18 cellular contexts compared by ENCODE assay signal in genomic region chr11:47500121-47500520, GRCh38. TPM values are rescaled to one million over a fixed set of nuclear protein-coding genes. Genes with fewer than 3 reads are reported as not detected.
DNase-seq lines count a peak whose midpoint lies in the region; ATAC-seq and TF ChIP-seq lines count a peak whose summit lies in the region.
"Had no signal": no experiment of that assay in that cellular context is flagged by ENCODE, and none has a peak within 500 bp of the region (broad histone marks: within the 10 kb centered on the region; RNA-seq: fewer than 3 reads in every experiment).

No MANE protein-coding gene starts in this region.

- H3K4me3 ChIP-seq in BLaER1 (no peak overlapping the region), HL-60 (replicated peaks; ENCODE audit: insufficient read depth, low read length) (no peak overlapping the region), colonic mucosa (no peak overlapping the region), neutrophil (ENCODE audit: low read depth in 1 of 2, low read length in 1 of 2) (peak overlapping the region in 1 of 2 experiments; percentile 15), GM23248 (no peak overlapping the region)
- H3K4me3 ChIP-seq: body of pancreas, thyroid gland had no signal

- H3K4me1 ChIP-seq in BLaER1 (peaks cover 14% of the 10 kb centered on the region; the same call in 1 of the 2 replicates), colonic mucosa (no peaks in the 10 kb centered on the region), neutrophil (ENCODE audit: control insufficient read depth in 1 of 2, insufficient read depth in 1 of 2, low read depth in 1 of 2, low read length in 1 of 2) (peaks cover 33 to 37% of the 10 kb centered on the region in 2 experiments), GM23248 (ENCODE audit: insufficient read depth) (peaks cover 15% of the 10 kb centered on the region)

- H3K9ac ChIP-seq in BLaER1 = no peak overlapping the region
- no peak overlapping the region for H3K9ac ChIP-seq in colonic mucosa (ENCODE audit: low read depth in 2 of 2, low read length in 2 of 2)
- H3K9ac ChIP-seq in GM23248 = no peak overlapping the region

- DNase-seq in HL-60 (ENCODE audit: low read depth in 1 of 2, low spot score in 1 of 2) (no peak), colonic mucosa (no peak), ACHN (no peak), GM23248 (no peak)
- DNase-seq in activated effector memory CD4-positive, alpha-beta T cell treated with anti-CD3 and anti-CD28 coated beads, Interleukin-2, amount 50 U/mL, for 16 hours = no peak
- DNase-seq: activated naive CD8-positive, alpha-beta T cell treated with anti-CD3 and anti-CD28 coated beads, Interleukin-2, amount 10 ng/mL, durations not matched to agents 7 days and 5 days; foreskin fibroblast; NCI-H1092 treated with DMSO at 0.1 percent for 48 hours; NCI-H2029 treated with DMSO at 0.1 percent for 48 hours; NCI-H510A treated with DMSO at 0.1 percent for 48 hours; T-cell; thyroid gland had no signal

- H3K9me2 ChIP-seq in GM23248 (ENCODE audit: insufficient read depth) = no peaks in the 10 kb centered on the region

- TF ChIP-seq CTCF in HL-60 (IDR thresholded peaks at IDR 0.05; ENCODE audit: insufficient read depth, low read length) (no peak), colonic mucosa (IDR thresholded peaks at IDR 0.05) (no peak), neutrophil (IDR thresholded peaks at IDR 0.05) (no peak)

- H3K27ac ChIP-seq in BLaER1 = no peak overlapping the region
- peak overlapping the region; percentile 16 for H3K27ac ChIP-seq in HL-60 (replicated peaks)
- H3K27ac ChIP-seq in colonic mucosa = peak overlapping the region; percentile 1
- H3K27ac ChIP-seq in neutrophil = peak overlapping the region; percentile 90
- H3K27ac ChIP-seq in GM23248 = no peak overlapping the region
- H3K27ac ChIP-seq: thyroid gland had no signal

- 0 out of 2 replicates have a peak overlapping the region, but pooled peaks have one; percentile 8 for H3K4me2 ChIP-seq in BLaER1
- H3K4me2 ChIP-seq in GM23248 (ENCODE audit: unreplicated experiment) = no peak overlapping the region

- H3K27me3 ChIP-seq in BLaER1 (no peaks in the 10 kb centered on the region), HL-60 (ENCODE audit: insufficient read depth, poor library complexity, severe bottlenecking) (no peaks in the 10 kb centered on the region), colonic mucosa (no peaks in the 10 kb centered on the region), neutrophil (no peaks in the 10 kb centered on the region), GM23248 (replicated peaks; ENCODE audit: insufficient read depth) (no peaks in the 10 kb centered on the region)
- H3K27me3 ChIP-seq: body of pancreas, thyroid gland had no signal

- intact Hi-C loops in colonic mucosa (cut with DNase I) = no loop called here

- H4K20me1 ChIP-seq in BLaER1 (peaks cover 100% of the 10 kb centered on the region), GM23248 (ENCODE audit: insufficient read depth) (peaks cover 23% of the 10 kb centered on the region)

- ATAC-seq in GM19035 (IDR thresholded peaks at IDR 0.05; ENCODE audit: unreplicated experiment) = no peak
- ATAC-seq: body of pancreas, T-cell had no signal

- H3K36me3 ChIP-seq in BLaER1 (peaks cover 75% of the 10 kb centered on the region), colonic mucosa (no peaks in the 10 kb centered on the region), neutrophil (peaks cover 7% of the 10 kb centered on the region), GM23248 (ENCODE audit: low read depth) (no peaks in the 10 kb centered on the region)
- H3K36me3 ChIP-seq: thyroid gland had no signal

- H2AFZ ChIP-seq in GM23248 = no peak overlapping the region

- peaks cover 100% of the 10 kb centered on the region for H3K79me2 ChIP-seq in GM23248 (ENCODE audit: insufficient read depth)

- in situ Hi-C loops in ACHN (cut with HindIII; ENCODE audit: low pct_ligation_motif_present, low pct_unique_long_range_greater_than_20kb, low sequenced_read_pairs) (no loop called here), GM23248 (cut with MboI) (no loop called here)

- no peaks in the 10 kb centered on the region for H3K9me3 ChIP-seq in BLaER1
- H3K9me3 ChIP-seq in colonic mucosa = no peaks in the 10 kb centered on the region
- no peaks in the 10 kb centered on the region for H3K9me3 ChIP-seq in neutrophil
- H3K9me3 ChIP-seq in GM23248 (ENCODE audit: low read depth) = no peaks in the 10 kb centered on the region
- H3K9me3 ChIP-seq: body of pancreas, thyroid gland had no signal

- peaks cover 21% of the 10 kb centered on the region for H3F3A ChIP-seq in GM23248 (ENCODE audit: insufficient read depth)

RNA-seq across cellular contexts. Expression of gene RAPSN, which starts 51.2 kb away (rescaled TPM):
- not detected for total RNA-seq in colonic mucosa
- total RNA-seq in GM23248 (2014; rRNA removed; shearing (Covaris generic)) = 0.13 and 0.22 TPM in 2 replicates
- polyA plus RNA-seq in GM23248 (2016; fragmentation: Nextera tagmentation; extraction: Ambion mirVana) = 0.11 TPM in 1 of 2 replicates, not detected in the other
- total RNA-seq: body of pancreas, Daoy, HT1080 had no signal

RNA-seq across cellular contexts. Expression of gene CELF1, which starts 52.8 kb away (rescaled TPM):
- total RNA-seq in colonic mucosa = 10 to 100 TPM; 76.1 to 96.8 TPM
- total RNA-seq in GM23248 (2014; rRNA removed; shearing (Covaris generic)) = 70.9 and 71.6 TPM in 2 replicates
- polyA plus RNA-seq in GM23248 (2016; fragmentation: Nextera tagmentation; extraction: Ambion mirVana) = 51.7 and 52.0 TPM in 2 replicates

Comparison
In these comparisons a context has a peak if more than half of its experiments do, and no peak if none do; other contexts are left out.
1. H3K27ac ChIP-seq: peak in HL-60 (single experiment), colonic mucosa (single experiment) and neutrophil (single experiment); none in BLaER1 (single experiment) and GM23248 (single experiment).